Comparison of ENCODE assay signal across 10 cellular contexts in the genomic region with DNA sequence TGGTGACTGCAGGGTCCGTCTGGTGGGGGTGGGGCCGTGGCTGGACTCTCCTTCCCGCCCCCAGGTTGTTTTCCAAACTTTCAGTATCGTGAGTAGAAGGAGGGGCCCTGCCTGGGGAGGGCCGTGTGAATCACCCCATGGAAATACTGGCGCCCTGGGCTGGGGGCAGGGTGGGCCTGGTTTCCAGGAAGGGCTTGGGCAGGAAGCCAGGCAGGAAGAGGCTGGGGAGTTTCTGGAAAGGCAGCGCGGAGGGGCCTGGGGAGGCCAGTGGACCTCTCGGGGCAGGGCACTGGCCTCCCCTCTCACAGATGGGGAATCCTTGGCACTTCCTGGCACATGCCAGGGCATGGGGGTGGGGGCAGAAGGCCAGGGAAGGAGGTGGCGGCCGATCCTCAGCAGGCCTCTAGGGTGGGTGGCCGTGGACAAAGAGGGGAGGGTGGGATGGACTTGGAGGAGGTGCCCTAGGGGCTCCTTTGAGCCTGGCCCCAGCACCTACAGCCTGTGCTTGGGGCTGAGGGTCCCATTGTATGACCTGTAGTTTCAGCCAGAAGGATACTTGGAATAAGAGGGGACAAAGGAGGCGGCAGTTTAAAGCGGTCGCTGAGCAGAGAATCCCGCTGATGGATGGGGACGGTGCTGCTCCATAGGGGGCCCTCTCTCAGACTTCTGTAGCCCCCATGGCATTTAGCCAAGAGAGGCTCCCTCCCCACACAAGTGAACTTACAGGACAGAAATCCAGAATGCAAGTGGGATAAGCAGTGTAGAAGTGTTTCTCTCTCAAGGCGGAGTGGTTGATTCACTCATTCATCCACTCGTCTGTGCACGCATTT. TPM values are rescaled to one million over a fixed set of nuclear protein-coding genes. Genes with fewer than 3 reads are reported as not detected.
DNase-seq lines count a peak whose midpoint lies in the region; ATAC-seq and TF ChIP-seq lines count a peak whose summit lies in the region.
"Had no signal": no experiment of that assay in that cellular context is flagged by ENCODE, and none has a peak within 500 bp of the region (broad histone marks: within the 10 kb centered on the region; RNA-seq: fewer than 3 reads in every experiment).

No MANE protein-coding gene starts in this region.

- H2AFZ ChIP-seq in PC-3 (ENCODE audit: low read length), result no peak overlapping the region

- BruUV-seq in PC-3 (replicated peaks; lab: Mats Ljungman, UMichigan), result no TSS peak

- H3K27ac ChIP-seq in PC-3 (ENCODE audit: low read length), result no peak overlapping the region

- H3K4me3 ChIP-seq in PC-3 (ENCODE audit: low read length) (no peak overlapping the region), epithelial cell of proximal tubule (ENCODE audit: low read depth, low read length) (no peak overlapping the region)
- H3K4me3 ChIP-seq: Peyer's patch had no signal

- H3K9ac ChIP-seq in PC-3 (ENCODE audit: low read length), result no peak overlapping the region

- H3K27ac Mint-ChIP-seq in mesothelial cell of epicardium, result peak overlapping the region; percentile 97

- peak overlapping the region; percentile 30 for H3K4me3 Mint-ChIP-seq in mesothelial cell of epicardium

- ATAC-seq in PC-3 (no peak), HG02970 (IDR thresholded peaks at IDR 0.05; ENCODE audit: low FRiP score, unreplicated experiment) (no peak), GM21526 (IDR thresholded peaks at IDR 0.05; ENCODE audit: low FRiP score, unreplicated experiment) (no peak)

- POLR2A ChIA-PET in PC-3 (lab: Charles Lee; ENCODE audit: unreplicated experiment), result no interaction called here

- no peaks in the 10 kb centered on the region for H3K9me2 ChIP-seq in PC-3 (replicated peaks; ENCODE audit: low read length)

- no peaks in the 10 kb centered on the region for H3K9me3 ChIP-seq in PC-3 (ENCODE audit: low read length)

- no peak overlapping the region for H3K4me2 ChIP-seq in PC-3 (ENCODE audit: low read length)

- H3K36me3 ChIP-seq in PC-3 (ENCODE audit: low read depth, low read length), result no peaks in the 10 kb centered on the region
- H3K36me3 ChIP-seq: Peyer's patch had no signal

- H4K20me1 ChIP-seq in PC-3 (ENCODE audit: low read length), result no peaks in the 10 kb centered on the region

- peaks cover 3% of the 10 kb centered on the region for H3K36me3 Mint-ChIP-seq in mesothelial cell of epicardium

- CTCF ChIA-PET in PC-3 (lab: Charles Lee), result no interaction called here

- peaks cover 4% of the 10 kb centered on the region for H3K9me3 Mint-ChIP-seq in mesothelial cell of epicardium

- TF ChIP-seq CTCF in PC-3 (conservative IDR thresholded peaks at IDR 0.05; ENCODE audit: low read depth, low read length) (no peak), epithelial cell of proximal tubule (conservative IDR thresholded peaks at IDR 0.05; ENCODE audit: low read depth, low read length) (no peak), mesothelial cell of epicardium (IDR thresholded peaks at IDR 0.05; ENCODE audit: unreplicated experiment) (no peak)

- no peaks in the 10 kb centered on the region for H3F3A ChIP-seq in PC-3 (ENCODE audit: low read length, unreplicated experiment)

- H3K79me2 ChIP-seq in PC-3 (ENCODE audit: low read length), result no peaks in the 10 kb centered on the region

- no peaks in the 10 kb centered on the region for H3K27me3 ChIP-seq in PC-3 (ENCODE audit: low read length)
- H3K27me3 ChIP-seq: Peyer's patch had no signal

- peaks cover 14% of the 10 kb centered on the region for H3K27me3 Mint-ChIP-seq in mesothelial cell of epicardium (ENCODE audit: low read depth)

- intact Hi-C loops in PC-3 (cut with micrococcal nuclease), result no loop called here

- peaks cover 3% of the 10 kb centered on the region; the same call in 1 of the 2 replicates for H3K4me1 ChIP-seq in PC-3 (ENCODE audit: insufficient read depth, low read length)

- H3K4me1 Mint-ChIP-seq in mesothelial cell of epicardium, result peaks cover 36% of the 10 kb centered on the region

- DNase-seq in A172 (ENCODE audit: low spot score), result peak; percentile 86
- DNase-seq in PC-3, result peak; percentile 3
- peak; percentile 35 for DNase-seq in epithelial cell of proximal tubule (ENCODE audit: low read depth)
- peak in 1 of 2 experiments; percentile 70 for DNase-seq in mesothelial cell of epicardium (ENCODE audit: low spot score in 2 of 2, unreplicated experiment in 2 of 2)
- no peak for DNase-seq in globus pallidus (ENCODE audit: low spot score)
- DNase-seq in LoVo (ENCODE audit: low spot score), result no peak
- DNase-seq: activated effector memory CD4-positive, alpha-beta T cell treated with anti-CD3 and anti-CD28 coated beads, Interleukin-2, amount 50 U/mL, for 16 hours had no signal

RNA-seq across cellular contexts. Expression of a gene that starts 56.5 kb away (rescaled TPM):
- 5.5 and 8.4 TPM in 2 replicates for total RNA-seq in A172 (2014; rRNA removed; shearing (Covaris generic))
- total RNA-seq in PC-3 (2014; rRNA removed) (26.8 and 32.4 TPM in 2 replicates), epithelial cell of proximal tubule (1.4 and 4.0 TPM in 2 replicates), mesothelial cell of epicardium (53.2 to 60.4 TPM (median 54.3 TPM) in 3 replicates)

Comparison
In these comparisons a context has a peak if more than half of its experiments do, and no peak if none do; other contexts are left out.
1. DNase-seq: peak in A172 (single experiment), PC-3 (single experiment) and epithelial cell of proximal tubule (single experiment); none in globus pallidus (single experiment) and LoVo (single experiment).